In genomic region chr1:103953386-103953785, GRCh38 we compare ENCODE assay signal across 2 cellular contexts.
TF ChIP-seq lines count a peak whose summit lies in the region.

No MANE protein-coding gene starts in this region.

TF ChIP-seq in HepG2, 621 proteins besides CTCF, POLR2A, EP300 and RAD21 (continued from another document):
- no peak for TF ChIP-seq ZNF704 (CRISPR knock-in tag; IDR thresholded peaks at IDR 0.05; ENCODE audit: borderline replicate concordance)
- no peak for TF ChIP-seq SRY (CRISPR knock-in tag; IDR thresholded peaks at IDR 0.05)
- TF ChIP-seq, protein P1, sequence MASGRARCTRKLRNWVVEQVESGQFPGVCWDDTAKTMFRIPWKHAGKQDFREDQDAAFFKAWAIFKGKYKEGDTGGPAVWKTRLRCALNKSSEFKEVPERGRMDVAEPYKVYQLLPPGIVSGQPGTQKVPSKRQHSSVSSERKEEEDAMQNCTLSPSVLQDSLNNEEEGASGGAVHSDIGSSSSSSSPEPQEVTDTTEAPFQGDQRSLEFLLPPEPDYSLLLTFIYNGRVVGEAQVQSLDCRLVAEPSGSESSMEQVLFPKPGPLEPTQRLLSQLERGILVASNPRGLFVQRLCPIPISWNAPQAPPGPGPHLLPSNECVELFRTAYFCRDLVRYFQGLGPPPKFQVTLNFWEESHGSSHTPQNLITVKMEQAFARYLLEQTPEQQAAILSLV (CRISPR knock-in tag; IDR thresholded peaks at IDR 0.05; ENCODE audit: borderline replicate concordance), result no peak
- TF ChIP-seq ZSCAN29 (CRISPR knock-in tag; conservative IDR thresholded peaks at IDR 0.05), result no peak
- TF ChIP-seq POLR2AphosphoS2 (IDR thresholded peaks at IDR 0.05; ENCODE audit: low read depth, low read length), result no peak
- no peak for TF ChIP-seq ATF7 (IDR thresholded peaks at IDR 0.05)
- TF ChIP-seq ATF7 (CRISPR knock-in tag; IDR thresholded peaks at IDR 0.05), result no peak

TF ChIP-seq in HCT116, 20 proteins besides CTCF, POLR2A, EP300 and RAD21 (continued from another document):
- TF ChIP-seq SRF (IDR thresholded peaks at IDR 0.05; ENCODE audit: low read depth), result no peak
- TF ChIP-seq ZNF274 (IDR thresholded peaks at IDR 0.05; ENCODE audit: low read depth, low read length), result no peak
- no peak for TF ChIP-seq FOSL1 (IDR thresholded peaks at IDR 0.05; ENCODE audit: low read depth)
- no peak for TF ChIP-seq EGR1 (IDR thresholded peaks at IDR 0.05; ENCODE audit: low read depth)
- TF ChIP-seq JUND (IDR thresholded peaks at IDR 0.05), result no peak
- TF ChIP-seq POLR2AphosphoS5 (IDR thresholded peaks at IDR 0.05; ENCODE audit: low read depth, low read length), result no peak
- no peak for TF ChIP-seq ZFX (IDR thresholded peaks at IDR 0.05)
- TF ChIP-seq EZH2 (IDR thresholded peaks at IDR 0.05), result no peak
- no peak for TF ChIP-seq CEBPB (IDR thresholded peaks at IDR 0.05; ENCODE audit: low read depth)
- TF ChIP-seq, protein P2, sequence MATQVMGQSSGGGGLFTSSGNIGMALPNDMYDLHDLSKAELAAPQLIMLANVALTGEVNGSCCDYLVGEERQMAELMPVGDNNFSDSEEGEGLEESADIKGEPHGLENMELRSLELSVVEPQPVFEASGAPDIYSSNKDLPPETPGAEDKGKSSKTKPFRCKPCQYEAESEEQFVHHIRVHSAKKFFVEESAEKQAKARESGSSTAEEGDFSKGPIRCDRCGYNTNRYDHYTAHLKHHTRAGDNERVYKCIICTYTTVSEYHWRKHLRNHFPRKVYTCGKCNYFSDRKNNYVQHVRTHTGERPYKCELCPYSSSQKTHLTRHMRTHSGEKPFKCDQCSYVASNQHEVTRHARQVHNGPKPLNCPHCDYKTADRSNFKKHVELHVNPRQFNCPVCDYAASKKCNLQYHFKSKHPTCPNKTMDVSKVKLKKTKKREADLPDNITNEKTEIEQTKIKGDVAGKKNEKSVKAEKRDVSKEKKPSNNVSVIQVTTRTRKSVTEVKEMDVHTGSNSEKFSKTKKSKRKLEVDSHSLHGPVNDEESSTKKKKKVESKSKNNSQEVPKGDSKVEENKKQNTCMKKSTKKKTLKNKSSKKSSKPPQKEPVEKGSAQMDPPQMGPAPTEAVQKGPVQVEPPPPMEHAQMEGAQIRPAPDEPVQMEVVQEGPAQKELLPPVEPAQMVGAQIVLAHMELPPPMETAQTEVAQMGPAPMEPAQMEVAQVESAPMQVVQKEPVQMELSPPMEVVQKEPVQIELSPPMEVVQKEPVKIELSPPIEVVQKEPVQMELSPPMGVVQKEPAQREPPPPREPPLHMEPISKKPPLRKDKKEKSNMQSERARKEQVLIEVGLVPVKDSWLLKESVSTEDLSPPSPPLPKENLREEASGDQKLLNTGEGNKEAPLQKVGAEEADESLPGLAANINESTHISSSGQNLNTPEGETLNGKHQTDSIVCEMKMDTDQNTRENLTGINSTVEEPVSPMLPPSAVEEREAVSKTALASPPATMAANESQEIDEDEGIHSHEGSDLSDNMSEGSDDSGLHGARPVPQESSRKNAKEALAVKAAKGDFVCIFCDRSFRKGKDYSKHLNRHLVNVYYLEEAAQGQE (IDR thresholded peaks at IDR 0.05; ENCODE audit: low read depth), result no peak
- TF ChIP-seq ATF3 (IDR thresholded peaks at IDR 0.05), result no peak
